ENCODE assay signal across 12 cellular contexts in the genomic region with DNA sequence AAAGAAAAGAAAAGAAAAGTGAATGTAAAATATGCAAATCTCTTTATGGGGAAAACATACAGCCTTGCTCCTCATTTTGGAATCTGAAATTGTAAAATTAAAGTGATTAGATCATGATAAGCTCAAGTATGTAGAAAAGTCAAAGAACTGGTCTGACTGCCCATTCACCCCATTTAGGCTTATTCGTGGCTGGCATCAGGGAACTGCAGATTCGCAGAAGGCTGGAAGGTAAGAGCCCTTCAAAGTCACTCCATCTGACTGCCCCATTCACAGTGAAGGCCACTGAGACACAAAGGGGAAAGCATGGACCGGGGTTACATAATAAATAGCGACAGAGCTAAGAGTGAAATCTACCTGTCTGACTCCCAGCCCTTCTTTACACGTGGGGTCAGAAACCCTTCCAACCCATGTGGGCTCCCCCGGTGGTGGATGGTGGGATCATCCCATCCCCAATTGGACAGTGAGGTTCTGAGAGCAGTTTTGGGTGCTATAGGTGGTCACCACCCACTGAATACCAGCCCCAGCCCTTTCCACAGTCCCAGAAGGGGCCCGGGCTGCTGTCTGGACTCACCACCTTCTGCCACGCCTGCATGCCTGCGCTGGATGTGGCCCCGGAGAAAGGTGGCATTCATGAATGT. TPM values are rescaled to one million over a fixed set of nuclear protein-coding genes. Genes with fewer than 3 reads are reported as not detected.
A peak's percentile ranks its signal among the peaks of the same experiment; 100 is the strongest.
DNase-seq lines count a peak whose midpoint lies in the region; ATAC-seq and TF ChIP-seq lines count a peak whose summit lies in the region.
"Had no signal": no experiment of that assay in that cellular context is flagged by ENCODE, and none has a peak within 500 bp of the region (broad histone marks: within the 10 kb centered on the region; RNA-seq: fewer than 3 reads in every experiment).

No MANE protein-coding gene starts in this region.

- TF ChIP-seq CTCF in HFFc6 (IDR thresholded peaks at IDR 0.05) = peak; percentile 68
- peak; percentile 60 for TF ChIP-seq CTCF in neural progenitor cell (IDR thresholded peaks at IDR 0.05)

- peaks cover 10% of the 10 kb centered on the region for H4K20me1 ChIP-seq in neural progenitor cell (ENCODE audit: low read depth)

- no peak overlapping the region for H2AFZ ChIP-seq in neural progenitor cell (replicated peaks)

- H3K27me3 ChIP-seq in neural progenitor cell = no peaks in the 10 kb centered on the region

- H3K27me3 Mint-ChIP-seq in HFFc6 (ENCODE audit: insufficient read depth) (no peaks in the 10 kb centered on the region), neural progenitor cell (ENCODE audit: insufficient read depth, low read depth) (peaks cover 2% of the 10 kb centered on the region)
- peaks cover 13% of the 10 kb centered on the region for H3K27me3 Mint-ChIP-seq in activated CD8-positive, alpha-beta T cell treated with anti-CD3 and anti-CD28 coated beads, Interleukin-2, amount 10 ng/mL, durations not matched to agents 7 days and 5 days (ENCODE audit: low read depth)
- H3K27me3 Mint-ChIP-seq in T-helper 2 cell treated with Interferon-gamma antibody and Interleukin-4, amounts not matched to agents 5 μg/mL and 100 μg/mL, for 36 hours (ENCODE audit: low read depth) = peaks cover 13% of the 10 kb centered on the region

- H3K36me3 Mint-ChIP-seq in HFFc6 (ENCODE audit: low read depth) (peaks cover 31% of the 10 kb centered on the region), neural progenitor cell (peaks cover 36% of the 10 kb centered on the region)
- no peaks in the 10 kb centered on the region for H3K36me3 Mint-ChIP-seq in activated CD8-positive, alpha-beta T cell treated with anti-CD3 and anti-CD28 coated beads, Interleukin-2, amount 10 ng/mL, durations not matched to agents 7 days and 5 days (ENCODE audit: low read depth)
- H3K36me3 Mint-ChIP-seq in T-helper 2 cell treated with Interferon-gamma antibody and Interleukin-4, amounts not matched to agents 5 μg/mL and 100 μg/mL, for 36 hours (ENCODE audit: low read depth) = no peaks in the 10 kb centered on the region

- no peak overlapping the region for H3K4me2 ChIP-seq in neural progenitor cell

- H3K4me3 Mint-ChIP-seq in HFFc6 (no peak overlapping the region), neural progenitor cell (no peak overlapping the region)
- H3K4me3 Mint-ChIP-seq in activated CD8-positive, alpha-beta T cell treated with anti-CD3 and anti-CD28 coated beads, Interleukin-2, amount 10 ng/mL, durations not matched to agents 7 days and 5 days = no peak overlapping the region
- H3K4me3 Mint-ChIP-seq in T-helper 2 cell treated with Interferon-gamma antibody and Interleukin-4, amounts not matched to agents 5 μg/mL and 100 μg/mL, for 36 hours = no peak overlapping the region
- H3K4me3 Mint-ChIP-seq: activated CD4-positive, alpha-beta T cell treated with anti-CD3 and anti-CD28 coated beads, Interleukin-2, amount 10 ng/mL, durations not matched to agents 24 days and 14 days had no signal

- H3K4me1 ChIP-seq in neural progenitor cell = no peaks in the 10 kb centered on the region

- peak; percentile 33 for DNase-seq in ELF-1 (ENCODE audit: low read depth, low spot score)
- DNase-seq in HFFc6 = no peak
- DNase-seq in activated CD8-positive, alpha-beta T cell treated with anti-CD3 and anti-CD28 coated beads, Interleukin-2, amount 10 ng/mL, durations not matched to agents 7 days and 5 days = no peak
- peak; percentile 15 for DNase-seq in neural progenitor cell (ENCODE audit: low spot score)
- no peak for DNase-seq in ecto neural progenitor cell (ENCODE audit: low spot score)
- no peak for DNase-seq in epidermal melanocyte (ENCODE audit: insufficient read length, low spot score)
- DNase-seq in T-helper 2 cell treated with Interferon-gamma antibody and Interleukin-4, amounts not matched to agents 5 μg/mL and 100 μg/mL, for 36 hours (ENCODE audit: low spot score) = no peak
- DNase-seq: activated CD4-positive, alpha-beta T cell treated with anti-CD3 and anti-CD28 coated beads, Interleukin-2, amount 10 ng/mL, durations not matched to agents 24 days and 14 days; anterior cingulate cortex had no signal

- H3K9me3 Mint-ChIP-seq in HFFc6 (no peaks in the 10 kb centered on the region), neural progenitor cell (no peaks in the 10 kb centered on the region)
- H3K9me3 Mint-ChIP-seq in activated CD8-positive, alpha-beta T cell treated with anti-CD3 and anti-CD28 coated beads, Interleukin-2, amount 10 ng/mL, durations not matched to agents 7 days and 5 days (ENCODE audit: insufficient read depth) = no peaks in the 10 kb centered on the region
- peaks cover 3% of the 10 kb centered on the region for H3K9me3 Mint-ChIP-seq in T-helper 2 cell treated with Interferon-gamma antibody and Interleukin-4, amounts not matched to agents 5 μg/mL and 100 μg/mL, for 36 hours
- H3K9me3 Mint-ChIP-seq: activated CD4-positive, alpha-beta T cell treated with anti-CD3 and anti-CD28 coated beads, Interleukin-2, amount 10 ng/mL, durations not matched to agents 24 days and 14 days had no signal

- H3K27ac Mint-ChIP-seq in HFFc6 (no peak overlapping the region), neural progenitor cell (no peak overlapping the region)
- no peak overlapping the region for H3K27ac Mint-ChIP-seq in activated CD8-positive, alpha-beta T cell treated with anti-CD3 and anti-CD28 coated beads, Interleukin-2, amount 10 ng/mL, durations not matched to agents 7 days and 5 days
- H3K27ac Mint-ChIP-seq in T-helper 2 cell treated with Interferon-gamma antibody and Interleukin-4, amounts not matched to agents 5 μg/mL and 100 μg/mL, for 36 hours = no peak overlapping the region
- H3K27ac Mint-ChIP-seq: activated CD4-positive, alpha-beta T cell treated with anti-CD3 and anti-CD28 coated beads, Interleukin-2, amount 10 ng/mL, durations not matched to agents 24 days and 14 days had no signal

- no peaks in the 10 kb centered on the region for H3K79me2 ChIP-seq in neural progenitor cell (ENCODE audit: low read depth)

- POLR2A ChIA-PET in activated CD8-positive, alpha-beta T cell treated with anti-CD3 and anti-CD28 coated beads, Interleukin-2, amount 10 ng/mL, durations not matched to agents 7 days and 5 days (lab: Charles Lee) = no interaction called here

- H3K36me3 ChIP-seq in neural progenitor cell = peaks cover 8% of the 10 kb centered on the region

- ATAC-seq in activated CD8-positive, alpha-beta T cell treated with anti-CD3 and anti-CD28 coated beads, Interleukin-2, amount 10 ng/mL, durations not matched to agents 7 days and 5 days = peak; percentile 53
- ATAC-seq in GM19452 (IDR thresholded peaks at IDR 0.05; ENCODE audit: unreplicated experiment) = no peak

- H3K9me3 ChIP-seq in neural progenitor cell (ENCODE audit: low read depth) = no peaks in the 10 kb centered on the region

- CTCF ChIA-PET in activated CD8-positive, alpha-beta T cell treated with anti-CD3 and anti-CD28 coated beads, Interleukin-2, amount 10 ng/mL, durations not matched to agents 7 days and 5 days (lab: Charles Lee) = interaction anchor here (0.7 to 1.3 kb wide), 5 partner anchors 8 to 35 kb away, joined by 4 read pairs; partner anchors contain the start of gene A4GNT

- H3K4me3 ChIP-seq in neural progenitor cell = no peak overlapping the region

- H3K4me1 Mint-ChIP-seq in HFFc6 (ENCODE audit: low read depth) (peaks cover 8% of the 10 kb centered on the region), neural progenitor cell (peaks cover 4% of the 10 kb centered on the region)
- H3K4me1 Mint-ChIP-seq in activated CD8-positive, alpha-beta T cell treated with anti-CD3 and anti-CD28 coated beads, Interleukin-2, amount 10 ng/mL, durations not matched to agents 7 days and 5 days (ENCODE audit: low read depth) = no peaks in the 10 kb centered on the region
- no peaks in the 10 kb centered on the region for H3K4me1 Mint-ChIP-seq in T-helper 2 cell treated with Interferon-gamma antibody and Interleukin-4, amounts not matched to agents 5 μg/mL and 100 μg/mL, for 36 hours (ENCODE audit: low read depth)

- H3K9ac ChIP-seq in neural progenitor cell = no peak overlapping the region

- H3K27ac ChIP-seq in neural progenitor cell = no peak overlapping the region

- no peaks in the 10 kb centered on the region for H3F3A ChIP-seq in neural progenitor cell (ENCODE audit: low read depth)

RNA-seq across cellular contexts. Expression of gene DZIP1L, which starts 18.1 kb away (rescaled TPM):
- 10 to 100 TPM in 1 of 6 experiments, 1 to 10 TPM in 5; 6.1 to 10.8 (median 8.8) TPM for total RNA-seq in HFFc6 (2021; fragmentation: NEBNext Ultra II Directional; extraction: Animal tissue kit (Norgen Biotek cat#: 25700))
- not detected for total RNA-seq in activated CD8-positive, alpha-beta T cell treated with anti-CD3 and anti-CD28 coated beads, Interleukin-2, amount 10 ng/mL, durations not matched to agents 7 days and 5 days
- total RNA-seq in neural progenitor cell (ENCODE audit: low replicate concordance) = 10.4 and 38.4 TPM in 2 replicates
- total RNA-seq: activated CD4-positive, alpha-beta T cell treated with anti-CD3 and anti-CD28 coated beads, Interleukin-2, amount 10 ng/mL, durations not matched to agents 24 days and 14 days had no signal

RNA-seq across cellular contexts. Expression of gene A4GNT, which starts 34.9 kb away (rescaled TPM):
- total RNA-seq in HFFc6 (2021; fragmentation: NEBNext Ultra II Directional; extraction: Animal tissue kit (Norgen Biotek cat#: 25700)) = not detected
- not detected for total RNA-seq in activated CD8-positive, alpha-beta T cell treated with anti-CD3 and anti-CD28 coated beads, Interleukin-2, amount 10 ng/mL, durations not matched to agents 7 days and 5 days
- total RNA-seq in neural progenitor cell (ENCODE audit: low replicate concordance) = not detected in 2 replicates
- total RNA-seq: activated CD4-positive, alpha-beta T cell treated with anti-CD3 and anti-CD28 coated beads, Interleukin-2, amount 10 ng/mL, durations not matched to agents 24 days and 14 days; NCI-H460; skeletal muscle tissue had no signal

Comparison
In these comparisons a context has a peak if more than half of its experiments do, and no peak if none do; other contexts are left out.
1. DNase-seq: peak in ELF-1 (single experiment) and neural progenitor cell (single experiment); none in HFFc6 (single experiment), activated CD8-positive, alpha-beta T cell treated with anti-CD3 and anti-CD28 coated beads, Interleukin-2, amount 10 ng/mL, durations not matched to agents 7 days and 5 days (single experiment), ecto neural progenitor cell (single experiment), epidermal melanocyte (single experiment) and T-helper 2 cell treated with Interferon-gamma antibody and Interleukin-4, amounts not matched to agents 5 μg/mL and 100 μg/mL, for 36 hours (single experiment).
2. RNA of gene DZIP1L, which starts 18.1 kb away (total RNA-seq): 10.4 to 38.4 TPM in neural progenitor cell and 6.1 to 10.8 TPM in HFFc6; not detected in activated CD8-positive, alpha-beta T cell treated with anti-CD3 and anti-CD28 coated beads, Interleukin-2, amount 10 ng/mL, durations not matched to agents 7 days and 5 days; every median in the first group is over 4 times any median in the second.